ENCODE assay signal across 21 cellular contexts in genomic region chr3:127072221-127072771, GRCh38.
"Had no signal": no experiment of that assay in that cellular context is flagged by ENCODE, and none has a peak within 500 bp of the region (broad histone marks: within the 10 kb centered on the region; RNA-seq: fewer than 3 reads in every experiment).

No MANE protein-coding gene starts in this region.

- H3K9me3 Mint-ChIP-seq: activated CD4-positive, alpha-beta T cell treated with anti-CD3 and anti-CD28 coated beads, Interleukin-2, amount 10 ng/mL, durations not matched to agents 24 days and 14 days; activated CD8-positive, alpha-beta T cell treated with anti-CD3 and anti-CD28 coated beads for 36 hours; activated naive CD4-positive, alpha-beta T cell treated with anti-CD3 and anti-CD28 coated beads for 36 hours; activated T-helper 17 cell treated with anti-CD3 and anti-CD28 coated beads, Interleukin-2, amount 50 U/mL, for 72 hours; neural progenitor cell; T-cell had no signal

- H3K27me3 Mint-ChIP-seq: activated CD4-positive, alpha-beta T cell treated with anti-CD3 and anti-CD28 coated beads, Interleukin-2, amount 10 ng/mL, durations not matched to agents 24 days and 14 days; activated CD8-positive, alpha-beta T cell treated with anti-CD3 and anti-CD28 coated beads for 36 hours had no signal

- H3K36me3 Mint-ChIP-seq: neural progenitor cell, T-cell had no signal

- H3K4me3 ChIP-seq: body of pancreas, colonic mucosa, hepatocyte, neural progenitor cell, ovary, transverse colon, vagina had no signal

- H3K9me3 ChIP-seq: body of pancreas, colonic mucosa, ovary, transverse colon, vagina had no signal

- DNase-seq: activated CD4-positive, alpha-beta T cell treated with anti-CD3 and anti-CD28 coated beads, Interleukin-2, amount 10 ng/mL, durations not matched to agents 24 days and 14 days; activated CD8-positive, alpha-beta T cell treated with anti-CD3 and anti-CD28 coated beads for 36 hours; activated naive CD4-positive, alpha-beta T cell treated with anti-CD3 and anti-CD28 coated beads for 36 hours; body of pancreas; central memory CD4-positive, alpha-beta T cell; colonic mucosa; foreskin keratinocyte; stimulated activated CD4-positive, alpha-beta T cell treated with anti-CD3 and anti-CD28 coated beads, Interleukin-12 subunit alpha, Interleukin-12 subunit beta, amount 100 ng/mL, for 4 hours; stimulated activated CD4-positive, alpha-beta T cell treated with anti-CD3 and anti-CD28 coated beads, Interleukin-1b, Interleukin-23, amount 100 ng/mL, for 48 hours; stimulated activated CD8-positive, alpha-beta memory T cell treated with anti-CD3 and anti-CD28 coated beads, Interleukin-4, amount 100 ng/mL, for 48 hours; stimulated activated naive CD4-positive, alpha-beta T cell treated with Interleukin-2 at 50 U/mL for 16 hours; substantia nigra; T-cell; T1000; transverse colon had no signal

- H3K4me1 Mint-ChIP-seq: activated T-helper 17 cell treated with anti-CD3 and anti-CD28 coated beads, Interleukin-2, amount 50 U/mL, for 72 hours; T-cell had no signal

- H3K4me3 Mint-ChIP-seq: activated CD4-positive, alpha-beta T cell treated with anti-CD3 and anti-CD28 coated beads, Interleukin-2, amount 10 ng/mL, durations not matched to agents 24 days and 14 days; activated CD8-positive, alpha-beta T cell treated with anti-CD3 and anti-CD28 coated beads for 36 hours; activated naive CD4-positive, alpha-beta T cell treated with anti-CD3 and anti-CD28 coated beads for 36 hours; activated T-helper 17 cell treated with anti-CD3 and anti-CD28 coated beads, Interleukin-2, amount 50 U/mL, for 72 hours; neural progenitor cell; T-cell had no signal

- H3K4me1 ChIP-seq: body of pancreas, colonic mucosa, transverse colon had no signal

- H3K27me3 ChIP-seq: body of pancreas, colonic mucosa, foreskin keratinocyte, hepatocyte, neural progenitor cell, ovary, vagina had no signal

- H3K27ac Mint-ChIP-seq: activated CD4-positive, alpha-beta T cell treated with anti-CD3 and anti-CD28 coated beads, Interleukin-2, amount 10 ng/mL, durations not matched to agents 24 days and 14 days; activated CD8-positive, alpha-beta T cell treated with anti-CD3 and anti-CD28 coated beads for 36 hours; activated naive CD4-positive, alpha-beta T cell treated with anti-CD3 and anti-CD28 coated beads for 36 hours; activated T-helper 17 cell treated with anti-CD3 and anti-CD28 coated beads, Interleukin-2, amount 50 U/mL, for 72 hours; neural progenitor cell; T-cell had no signal

- H3K27ac ChIP-seq: body of pancreas, colonic mucosa, foreskin keratinocyte, hepatocyte, neural progenitor cell, ovary, transverse colon, vagina had no signal

- ATAC-seq: activated CD8-positive, alpha-beta T cell treated with anti-CD3 and anti-CD28 coated beads for 36 hours; activated T-helper 17 cell treated with anti-CD3 and anti-CD28 coated beads, Interleukin-2, amount 50 U/mL, for 72 hours; body of pancreas; foreskin keratinocyte; left lobe of liver; T-cell had no signal

- H3K36me3 ChIP-seq: colonic mucosa, neural progenitor cell, ovary, transverse colon, vagina had no signal
